Comparison of ENCODE assay signal across 11 cellular contexts in genomic region chr1:119859647-119860046, GRCh38. TPM values are rescaled to one million over a fixed set of nuclear protein-coding genes. Genes with fewer than 3 reads are reported as not detected.
DNase-seq lines count a peak whose midpoint lies in the region; ATAC-seq, FAIRE-seq and TF ChIP-seq lines count a peak whose summit lies in the region.
"Had no signal": no experiment of that assay in that cellular context is flagged by ENCODE, and none has a peak within 500 bp of the region (broad histone marks: within the 10 kb centered on the region; RNA-seq: fewer than 3 reads in every experiment).

No MANE protein-coding gene starts in this region.

- peak overlapping the region; percentile 32 for H3K27ac Mint-ChIP-seq in activated CD8-positive, alpha-beta T cell treated with anti-CD3 and anti-CD28 coated beads for 36 hours
- H3K27ac Mint-ChIP-seq: WTC11 had no signal

- no peaks in the 10 kb centered on the region for H3K36me3 ChIP-seq in keratinocyte (ENCODE audit: control insufficient read depth in 2 of 2, extremely low read depth in 1 of 2, insufficient read depth in 2 of 2, low read length in 2 of 2)
- no peaks in the 10 kb centered on the region for H3K36me3 ChIP-seq in vagina
- H3K36me3 ChIP-seq: HAP-1 had no signal

- H4K20me1 ChIP-seq in keratinocyte (ENCODE audit: control insufficient read depth, extremely low read depth, insufficient read depth, low read length): no peaks in the 10 kb centered on the region

- no peaks in the 10 kb centered on the region for H3K9me1 ChIP-seq in keratinocyte (ENCODE audit: control insufficient read depth, extremely low read depth, insufficient read depth, low read length)

- intact Hi-C loops in activated CD8-positive, alpha-beta T cell treated with anti-CD3 and anti-CD28 coated beads for 36 hours (cut with micrococcal nuclease): no loop called here
- intact Hi-C loops in vagina (cut with DNase I): no loop called here
- intact Hi-C loops in dorsolateral prefrontal cortex (cut with DNase I): no loop called here

- H3K79me2 ChIP-seq in keratinocyte (ENCODE audit: control insufficient read depth, insufficient read depth, low read length): no peaks in the 10 kb centered on the region

- POLR2A ChIA-PET in activated CD8-positive, alpha-beta T cell treated with anti-CD3 and anti-CD28 coated beads for 36 hours (lab: Charles Lee): interaction anchor here (1.0 kb wide), 1 partner anchor 22 kb away, joined by 3 read pairs; no protein-coding TSS in a partner anchor

- no peaks in the 10 kb centered on the region for H3K9me3 Mint-ChIP-seq in activated CD8-positive, alpha-beta T cell treated with anti-CD3 and anti-CD28 coated beads for 36 hours
- H3K9me3 Mint-ChIP-seq: WTC11 had no signal

- CTCF ChIA-PET in activated CD8-positive, alpha-beta T cell treated with anti-CD3 and anti-CD28 coated beads for 36 hours (lab: Charles Lee): interaction anchor here (1.1 to 1.7 kb wide), 4 partner anchors 12 to 116 kb away, joined by 3 to 8 read pairs (median 4); no protein-coding TSS in a partner anchor

- no peaks in the 10 kb centered on the region for H3K36me3 Mint-ChIP-seq in activated CD8-positive, alpha-beta T cell treated with anti-CD3 and anti-CD28 coated beads for 36 hours (ENCODE audit: low read depth)
- H3K36me3 Mint-ChIP-seq: WTC11 had no signal

- no peaks in the 10 kb centered on the region for H3K27me3 ChIP-seq in keratinocyte (ENCODE audit: control insufficient read depth, extremely low read depth, insufficient read depth, low read length)
- H3K27me3 ChIP-seq in vagina: no peaks in the 10 kb centered on the region
- peaks cover 0 to 6% (median 0%) of the 10 kb centered on the region in 45 donors for H3K27me3 ChIP-seq in dorsolateral prefrontal cortex

- no peaks in the 10 kb centered on the region for H3K9me3 ChIP-seq in keratinocyte (ENCODE audit: control insufficient read depth, low read depth, low read length)
- H3K9me3 ChIP-seq in vagina: no peaks in the 10 kb centered on the region
- H3K9me3 ChIP-seq: HAP-1 had no signal

- H3K27me3 Mint-ChIP-seq in activated CD8-positive, alpha-beta T cell treated with anti-CD3 and anti-CD28 coated beads for 36 hours: peaks cover 3% of the 10 kb centered on the region

- TF ChIP-seq POLR2A in vagina (IDR thresholded peaks at IDR 0.05): no peak

- peaks cover 12% of the 10 kb centered on the region for H3K4me1 Mint-ChIP-seq in activated CD8-positive, alpha-beta T cell treated with anti-CD3 and anti-CD28 coated beads for 36 hours (ENCODE audit: low read depth)
- H3K4me1 Mint-ChIP-seq: WTC11 had no signal

- H3K4me2 ChIP-seq in keratinocyte (ENCODE audit: control insufficient read depth, extremely low read depth, insufficient read depth, low read depth, low read length): peak overlapping the region; percentile 22

- H3K4me3 ChIP-seq in keratinocyte (ENCODE audit: control insufficient read depth in 2 of 3, extremely low read depth in 1 of 3, insufficient read depth in 2 of 3, low read depth in 1 of 3, low read length in 3 of 3) (no peak overlapping the region), vagina (no peak overlapping the region), dorsolateral prefrontal cortex (no peak overlapping the region)
- H3K4me3 ChIP-seq: HAP-1 had no signal

- peaks cover 8% of the 10 kb centered on the region for H3K4me1 ChIP-seq in keratinocyte (ENCODE audit: control insufficient read depth, extremely low read depth, insufficient read depth, low read length)
- H3K4me1 ChIP-seq in vagina: no peaks in the 10 kb centered on the region
- H3K4me1 ChIP-seq: HAP-1 had no signal

- no peak for TF ChIP-seq CTCF in activated CD8-positive, alpha-beta T cell treated with anti-CD3 and anti-CD28 coated beads for 36 hours (IDR thresholded peaks at IDR 0.05)
- TF ChIP-seq CTCF in keratinocyte (optimal IDR thresholded peaks at IDR 0.05 in 1 of 3, IDR thresholded peaks at IDR 0.05 in 1 of 3, conservative IDR thresholded peaks at IDR 0.05 in 1 of 3; ENCODE audit: extremely low read depth in 1 of 3, insufficient read depth in 2 of 3, low read length in 3 of 3): no peak
- no peak for TF ChIP-seq CTCF in vagina (IDR thresholded peaks at IDR 0.05)
- TF ChIP-seq CTCF in dorsolateral prefrontal cortex (IDR thresholded peaks at IDR 0.05 in 54 of 56, conservative IDR thresholded peaks at IDR 0.05 in 2 of 56; ENCODE audit: low read depth in 1 of 56, partially characterized antibody in 56 of 56): no peak

- no peak overlapping the region for H3K27ac ChIP-seq in keratinocyte (ENCODE audit: control insufficient read depth, insufficient read depth, low read length)
- no peak overlapping the region for H3K27ac ChIP-seq in vagina
- no peak overlapping the region for H3K27ac ChIP-seq in dorsolateral prefrontal cortex

- no peak overlapping the region for H3K9ac ChIP-seq in keratinocyte (ENCODE audit: control insufficient read depth, extremely low read depth, insufficient read depth, low read length)

- DNase-seq in CD1c-positive myeloid dendritic cell (ENCODE audit: extremely low spot score): peak; percentile 17
- peak; percentile 96 for DNase-seq in LHCN-M2 (ENCODE audit: low read depth)
- peak; percentile 23 for DNase-seq in activated CD8-positive, alpha-beta T cell treated with anti-CD3 and anti-CD28 coated beads for 36 hours
- no peak for DNase-seq in keratinocyte (ENCODE audit: low read depth, low spot score)
- no peak for DNase-seq in activated effector memory CD4-positive, alpha-beta T cell treated with anti-CD3 and anti-CD28 coated beads, Interleukin-2, amount 50 U/mL, for 16 hours
- DNase-seq in vagina (ENCODE audit: extremely low spot score in 2 of 2): no peak
- no peak for DNase-seq in dorsolateral prefrontal cortex
- DNase-seq in NCI-H1092 (lab: John Stamatoyannopoulos, UW): no peak
- DNase-seq: NCI-H1092 treated with DMSO at 0.1 percent for 48 hours had no signal

- peak; percentile 79 for ATAC-seq in activated CD8-positive, alpha-beta T cell treated with anti-CD3 and anti-CD28 coated beads for 36 hours
- ATAC-seq: WTC11 had no signal

- no peak overlapping the region for H2AFZ ChIP-seq in keratinocyte (ENCODE audit: control insufficient read depth, low read length)

- no peak overlapping the region for H3K4me3 Mint-ChIP-seq in activated CD8-positive, alpha-beta T cell treated with anti-CD3 and anti-CD28 coated beads for 36 hours
- H3K4me3 Mint-ChIP-seq: WTC11 had no signal

- dilution Hi-C loops in keratinocyte (cut with MboI; ENCODE audit: extremely low pct_ligation_motif_present, low sequenced_read_pairs): no loop called here

- peak; percentile 52 for FAIRE-seq in keratinocyte (lab: Jason Lieb, UNC)

RNA-seq across cellular contexts. Expression of gene ADAM30, which starts 36.7 kb away (rescaled TPM):
- not detected in 2 replicates for total RNA-seq in LHCN-M2 (2014; rRNA removed)
- polyA plus RNA-seq in LHCN-M2 (2012): not detected
- total RNA-seq in activated CD8-positive, alpha-beta T cell treated with anti-CD3 and anti-CD28 coated beads for 36 hours: not detected
- polyA plus RNA-seq in keratinocyte: not detected in 3 replicates
- polyA plus RNA-seq in keratinocyte (2011; ENCODE audit: low read depth): not detected
- polyA plus RNA-seq in keratinocyte (2011; cell fraction: cytosol; rRNA removed): not detected in 2 replicates
- polyA plus RNA-seq in keratinocyte (2011; cell fraction: nucleus; rRNA removed): 0.04 TPM in 1 of 2 replicates, not detected in the other
- polyA plus RNA-seq in keratinocyte (2012; ENCODE audit: low replicate concordance): not detected in 2 replicates
- polyA minus RNA-seq in keratinocyte: not detected in 3 replicates
- polyA minus RNA-seq in keratinocyte (2011; cell fraction: cytosol; rRNA and poly(A)+ RNA removed): not detected
- not detected in 2 replicates for polyA minus RNA-seq in keratinocyte (2011; cell fraction: nucleus; rRNA and poly(A)+ RNA removed)
- not detected for total RNA-seq in vagina
- not detected for total RNA-seq in dorsolateral prefrontal cortex
- total RNA-seq: WTC11 had no signal

RNA-seq across cellular contexts. Expression of gene REG4, which starts 48.4 kb away (rescaled TPM):
- total RNA-seq in LHCN-M2 (2014; rRNA removed): not detected in 2 replicates
- polyA plus RNA-seq in LHCN-M2 (2012): not detected
- total RNA-seq in activated CD8-positive, alpha-beta T cell treated with anti-CD3 and anti-CD28 coated beads for 36 hours: 1 to 10 TPM; 9.7 to 9.9 TPM
- polyA plus RNA-seq in keratinocyte: not detected in 3 replicates
- polyA plus RNA-seq in keratinocyte (2011; ENCODE audit: low read depth): not detected
- not detected in 2 replicates for polyA plus RNA-seq in keratinocyte (2011; cell fraction: cytosol; rRNA removed)
- polyA plus RNA-seq in keratinocyte (2011; cell fraction: nucleus; rRNA removed): not detected in 2 replicates
- polyA plus RNA-seq in keratinocyte (2012; ENCODE audit: low replicate concordance): not detected in 2 replicates
- polyA minus RNA-seq in keratinocyte: not detected in 3 replicates
- polyA minus RNA-seq in keratinocyte (2011; cell fraction: cytosol; rRNA and poly(A)+ RNA removed): not detected
- polyA minus RNA-seq in keratinocyte (2011; cell fraction: nucleus; rRNA and poly(A)+ RNA removed): not detected in 2 replicates
- total RNA-seq in vagina: not detected
- total RNA-seq in dorsolateral prefrontal cortex: not detected

Comparison
In these comparisons a context has a peak if more than half of its experiments do, and no peak if none do; other contexts are left out.
1. DNase-seq: peak in CD1c-positive myeloid dendritic cell (single experiment), LHCN-M2 (single experiment) and activated CD8-positive, alpha-beta T cell treated with anti-CD3 and anti-CD28 coated beads for 36 hours (single experiment); none in keratinocyte (single experiment), activated effector memory CD4-positive, alpha-beta T cell treated with anti-CD3 and anti-CD28 coated beads, Interleukin-2, amount 50 U/mL, for 16 hours (single experiment), vagina (0 of 2), dorsolateral prefrontal cortex (0 of 10) and NCI-H1092 (single experiment).
2. RNA of gene REG4, which starts 48.4 kb away (total RNA-seq): 9.7 to 9.9 TPM in activated CD8-positive, alpha-beta T cell treated with anti-CD3 and anti-CD28 coated beads for 36 hours; not detected in LHCN-M2, not detected in vagina (single experiment) and not detected in dorsolateral prefrontal cortex; every median in the first group is over 4 times any median in the second.